In genomic region chrX:47633671-47634590, GRCh38 we compare ENCODE assay signal across 16 cellular contexts. TPM values are rescaled to one million over a fixed set of nuclear protein-coding genes. Genes with fewer than 3 reads are reported as not detected.
"Had no signal": no experiment of that assay in that cellular context is flagged by ENCODE, and none has a peak within 500 bp of the region (broad histone marks: within the 10 kb centered on the region; RNA-seq: fewer than 3 reads in every experiment).

No MANE protein-coding gene starts in this region.

- H3K79me2 ChIP-seq: parathyroid adenoma had no signal

- H3K4me3 ChIP-seq: dorsolateral prefrontal cortex, left ventricle myocardium inferior, neural progenitor cell, thyroid gland, uterus had no signal

- H3K27me3 ChIP-seq: neural progenitor cell, thyroid gland, uterus had no signal

- H3K9me3 ChIP-seq: left ventricle myocardium inferior, thyroid gland, uterus had no signal

- H3K27ac ChIP-seq: dorsolateral prefrontal cortex, left ventricle myocardium inferior, neural progenitor cell, parathyroid adenoma, thyroid gland, uterus had no signal

- H3K36me3 ChIP-seq: neural progenitor cell, uterus had no signal

- DNase-seq: activated CD4-positive, alpha-beta T cell treated with anti-CD3 and anti-CD28 coated beads for 1 hour; activated gamma-delta T cell; activated naive CD8-positive, alpha-beta T cell treated with anti-CD3 and anti-CD28 coated beads for 36 hours; anterior cingulate cortex; dorsolateral prefrontal cortex; foreskin fibroblast; glutamatergic neuron; islet precursor cell; left ventricle myocardium inferior; mesendoderm; retina; thyroid gland; uterus had no signal

- H3K9ac ChIP-seq: neural progenitor cell, parathyroid adenoma had no signal

- H2AFZ ChIP-seq: neural progenitor cell, parathyroid adenoma had no signal

- H3K4me1 ChIP-seq: left ventricle myocardium inferior, parathyroid adenoma, thyroid gland, uterus had no signal

- H3K4me2 ChIP-seq: neural progenitor cell had no signal

RNA-seq across cellular contexts. Expression of gene SYN1, which starts 14.3 kb away (rescaled TPM):
- total RNA-seq: skeletal muscle tissue had no signal
